In genomic region chr11:12048936-12049790, GRCh38 we compare ENCODE assay signal across 18 cellular contexts. TPM values are rescaled to one million over a fixed set of nuclear protein-coding genes. Genes with fewer than 3 reads are reported as not detected.
DNase-seq lines count a peak whose midpoint lies in the region; ATAC-seq and TF ChIP-seq lines count a peak whose summit lies in the region.
"Had no signal": no experiment of that assay in that cellular context is flagged by ENCODE, and none has a peak within 500 bp of the region (broad histone marks: within the 10 kb centered on the region; RNA-seq: fewer than 3 reads in every experiment).

No MANE protein-coding gene starts in this region.

- no peaks in the 10 kb centered on the region for H3K27me3 ChIP-seq in right lobe of liver
- H3K27me3 ChIP-seq in tibial artery: no peaks in the 10 kb centered on the region
- no peaks in the 10 kb centered on the region for H3K27me3 ChIP-seq in H7 (ENCODE audit: control insufficient read depth, insufficient read depth, low read length)
- H3K27me3 ChIP-seq: breast epithelium, upper lobe of left lung had no signal

- peaks cover 4% of the 10 kb centered on the region for H3K27me3 Mint-ChIP-seq in activated CD4-positive, alpha-beta T cell treated with anti-CD3 and anti-CD28 coated beads for 36 hours
- no peaks in the 10 kb centered on the region for H3K27me3 Mint-ChIP-seq in activated T-helper 2 cell treated with anti-CD3 and anti-CD28 coated beads, Interferon-gamma antibody, Interleukin-2, Interleukin-4, amounts not matched to agents 10 μg/mL and 5 μg/mL and 100 μg/mL, durations not matched to agents 14 hours and 24 hours and 36 hours (ENCODE audit: low read depth)
- no peaks in the 10 kb centered on the region for H3K27me3 Mint-ChIP-seq in WTC11 (ENCODE audit: low read depth)
- H3K27me3 Mint-ChIP-seq: CD4-positive, alpha-beta memory T cell had no signal

- H3K4me3 Mint-ChIP-seq in activated CD4-positive, alpha-beta T cell treated with anti-CD3 and anti-CD28 coated beads for 36 hours: no peak overlapping the region
- H3K4me3 Mint-ChIP-seq in activated T-helper 2 cell treated with anti-CD3 and anti-CD28 coated beads, Interferon-gamma antibody, Interleukin-2, Interleukin-4, amounts not matched to agents 10 μg/mL and 5 μg/mL and 100 μg/mL, durations not matched to agents 14 hours and 24 hours and 36 hours (ENCODE audit: low read depth): no peak overlapping the region
- H3K4me3 Mint-ChIP-seq in WTC11: no peak overlapping the region
- H3K4me3 Mint-ChIP-seq: activated T-cell treated with anti-CD3 and anti-CD28 coated beads, Interleukin-2, amount 50 U/mL, for 24 hours; CD4-positive, alpha-beta memory T cell had no signal

- intact Hi-C loops in activated CD4-positive, alpha-beta T cell treated with anti-CD3 and anti-CD28 coated beads for 36 hours (cut with DNase I, micrococcal nuclease): loop anchor here (5.0 kb wide), 2 partner anchors 103 to 843 kb away; no protein-coding TSS in a partner anchor
- intact Hi-C loops in activated T-helper 2 cell treated with anti-CD3 and anti-CD28 coated beads, Interferon-gamma antibody, Interleukin-2, Interleukin-4, amounts not matched to agents 10 μg/mL and 5 μg/mL and 100 μg/mL, durations not matched to agents 14 hours and 24 hours and 36 hours (cut with micrococcal nuclease): loop anchor here (5.0 kb wide), 1 partner anchor 63 kb away; the partner anchor contains the start of gene MICAL2
- intact Hi-C loops in right lobe of liver (cut with DNase I): loop anchor here (5.0 to 10.0 kb wide), 2 partner anchors 114 to 233 kb away; no protein-coding TSS in a partner anchor
- intact Hi-C loops in tibial artery (cut with DNase I; ENCODE audit: low total_unique reads): no loop called here

- H3K9me3 ChIP-seq in right lobe of liver (no peaks in the 10 kb centered on the region), tibial artery (no peaks in the 10 kb centered on the region)
- H3K9me3 ChIP-seq: breast epithelium, mucosa of descending colon, upper lobe of left lung had no signal

- H3K36me3 Mint-ChIP-seq in activated CD4-positive, alpha-beta T cell treated with anti-CD3 and anti-CD28 coated beads for 36 hours (ENCODE audit: low read depth): no peaks in the 10 kb centered on the region
- H3K36me3 Mint-ChIP-seq in activated T-helper 2 cell treated with anti-CD3 and anti-CD28 coated beads, Interferon-gamma antibody, Interleukin-2, Interleukin-4, amounts not matched to agents 10 μg/mL and 5 μg/mL and 100 μg/mL, durations not matched to agents 14 hours and 24 hours and 36 hours (ENCODE audit: low read depth): no peaks in the 10 kb centered on the region
- H3K36me3 Mint-ChIP-seq in WTC11: no peaks in the 10 kb centered on the region
- H3K36me3 Mint-ChIP-seq: activated naive CD4-positive, alpha-beta T cell treated with anti-CD3 and anti-CD28 coated beads, Interleukin-2, amount 50 U/mL, for 72 hours; CD4-positive, alpha-beta memory T cell had no signal

- H3K4me3 ChIP-seq in right lobe of liver (no peak overlapping the region), tibial artery (no peak overlapping the region), H7 (ENCODE audit: insufficient read depth, low read depth, low read length) (no peak overlapping the region)
- H3K4me3 ChIP-seq: breast epithelium, mucosa of descending colon, upper lobe of left lung had no signal

- H3K4me1 Mint-ChIP-seq in activated CD4-positive, alpha-beta T cell treated with anti-CD3 and anti-CD28 coated beads for 36 hours: peaks cover 9% of the 10 kb centered on the region
- H3K4me1 Mint-ChIP-seq in activated T-helper 2 cell treated with anti-CD3 and anti-CD28 coated beads, Interferon-gamma antibody, Interleukin-2, Interleukin-4, amounts not matched to agents 10 μg/mL and 5 μg/mL and 100 μg/mL, durations not matched to agents 14 hours and 24 hours and 36 hours (ENCODE audit: low read depth): peaks cover 22% of the 10 kb centered on the region
- peaks cover 8% of the 10 kb centered on the region; the same call in 1 of the 2 replicates for H3K4me1 Mint-ChIP-seq in WTC11

- DNase-seq in activated CD4-positive, alpha-beta T cell treated with anti-CD3 and anti-CD28 coated beads for 36 hours: no peak
- no peak for DNase-seq in activated CD4-positive, alpha-beta T cell treated with anti-CD3 and anti-CD28 coated beads for 4 hours
- no peak for DNase-seq in activated T-helper 2 cell treated with anti-CD3 and anti-CD28 coated beads, Interferon-gamma antibody, Interleukin-2, Interleukin-4, amounts not matched to agents 10 μg/mL and 5 μg/mL and 100 μg/mL, durations not matched to agents 14 hours and 24 hours and 36 hours (ENCODE audit: low spot score)
- DNase-seq in right lobe of liver (no peak), tibial artery (no peak), WTC11 (ENCODE audit: low spot score) (no peak), NCI-H1092 (lab: John Stamatoyannopoulos, UW) (no peak), H7 (no peak)
- DNase-seq: activated CD4-positive, alpha-beta T cell treated with anti-CD3 and anti-CD28 coated beads, Interleukin-2, amount 50 U/mL, for 1 hour; activated T-cell treated with anti-CD3 and anti-CD28 coated beads, Interleukin-2, amount 50 U/mL, for 24 hours; CD4-positive, alpha-beta memory T cell; mucosa of descending colon; NCI-H1105; NCI-H2171; small intestine; upper lobe of left lung had no signal

- no peak for ATAC-seq in activated CD4-positive, alpha-beta T cell treated with anti-CD3 and anti-CD28 coated beads for 36 hours
- ATAC-seq in right lobe of liver: peak in 1 of 4 donors; percentile 2
- no peak for ATAC-seq in WTC11
- ATAC-seq: activated naive CD4-positive, alpha-beta T cell treated with anti-CD3 and anti-CD28 coated beads, Interleukin-2, amount 50 U/mL, for 72 hours; mucosa of descending colon had no signal

- TF ChIP-seq POLR2A in right lobe of liver (IDR thresholded peaks at IDR 0.05): no peak

- H3K9me3 Mint-ChIP-seq in activated CD4-positive, alpha-beta T cell treated with anti-CD3 and anti-CD28 coated beads for 36 hours (ENCODE audit: low read depth): no peaks in the 10 kb centered on the region
- no peaks in the 10 kb centered on the region for H3K9me3 Mint-ChIP-seq in activated T-helper 2 cell treated with anti-CD3 and anti-CD28 coated beads, Interferon-gamma antibody, Interleukin-2, Interleukin-4, amounts not matched to agents 10 μg/mL and 5 μg/mL and 100 μg/mL, durations not matched to agents 14 hours and 24 hours and 36 hours
- peaks cover 4% of the 10 kb centered on the region for H3K9me3 Mint-ChIP-seq in WTC11
- H3K9me3 Mint-ChIP-seq: activated naive CD4-positive, alpha-beta T cell treated with anti-CD3 and anti-CD28 coated beads, Interleukin-2, amount 50 U/mL, for 72 hours; activated T-cell treated with anti-CD3 and anti-CD28 coated beads, Interleukin-2, amount 50 U/mL, for 24 hours; CD4-positive, alpha-beta memory T cell had no signal

- peak overlapping the region in 2 of 3 donors; percentile 63 to 90 for H3K27ac ChIP-seq in right lobe of liver
- peak overlapping the region; percentile 46 to 65 for H3K27ac ChIP-seq in tibial artery
- H3K27ac ChIP-seq: breast epithelium, upper lobe of left lung had no signal

- WGBS in right lobe of liver (ENCODE audit: insufficient coverage, low coverage, low lambda C conversion rate, missing lambda C conversion rate): 60% methylated on average over 11 of the region's 18 CpGs

- CTCF ChIA-PET in activated CD4-positive, alpha-beta T cell treated with anti-CD3 and anti-CD28 coated beads for 36 hours (lab: Charles Lee): interaction anchor here (1.6 to 5.9 kb wide), 2 partner anchors 224 to 231 kb away, joined by 6 to 168 read pairs; no protein-coding TSS in a partner anchor
- CTCF ChIA-PET in WTC11 (lab: Charles Lee): interaction anchor here (0.6 to 1.5 kb wide), 5 partner anchors 43 to 234 kb away, joined by 3 to 6 read pairs (median 3); no protein-coding TSS in a partner anchor

- H3K27ac Mint-ChIP-seq in activated CD4-positive, alpha-beta T cell treated with anti-CD3 and anti-CD28 coated beads for 36 hours: peak overlapping the region; percentile 62
- H3K27ac Mint-ChIP-seq in activated T-helper 2 cell treated with anti-CD3 and anti-CD28 coated beads, Interferon-gamma antibody, Interleukin-2, Interleukin-4, amounts not matched to agents 10 μg/mL and 5 μg/mL and 100 μg/mL, durations not matched to agents 14 hours and 24 hours and 36 hours: peak overlapping the region; percentile 30
- no peak overlapping the region for H3K27ac Mint-ChIP-seq in WTC11
- H3K27ac Mint-ChIP-seq: activated T-cell treated with anti-CD3 and anti-CD28 coated beads, Interleukin-2, amount 50 U/mL, for 24 hours had no signal

- H3K36me3 ChIP-seq in right lobe of liver (no peaks in the 10 kb centered on the region), tibial artery (no peaks in the 10 kb centered on the region), H7 (replicated peaks; ENCODE audit: control insufficient read depth, insufficient read depth, low read length) (no peaks in the 10 kb centered on the region)
- H3K36me3 ChIP-seq: breast epithelium, upper lobe of left lung had no signal

- TF ChIP-seq CTCF in right lobe of liver (IDR thresholded peaks at IDR 0.05) (no peak), tibial artery (IDR thresholded peaks at IDR 0.05) (no peak), WTC11 (IDR thresholded peaks at IDR 0.05) (no peak)

- POLR2A ChIA-PET in activated CD4-positive, alpha-beta T cell treated with anti-CD3 and anti-CD28 coated beads for 36 hours (lab: Charles Lee): no interaction called here
- POLR2A ChIA-PET in WTC11 (lab: Charles Lee): interaction anchor here (0.7 kb wide), 1 partner anchor 9 kb away, joined by 3 read pairs; no protein-coding TSS in a partner anchor

- H3K4me1 ChIP-seq in right lobe of liver (peaks cover 0 to 49% (median 20%) of the 10 kb centered on the region in 4 donors), tibial artery (peaks cover 3 to 48% (median 37%) of the 10 kb centered on the region in 4 donors)

TF ChIP-seq in WTC11, 78 proteins besides CTCF, POLR2A, EP300 and RAD21 (continues in another document):
- no peak for TF ChIP-seq ZNF671 (CRISPR knock-in tag; IDR thresholded peaks at IDR 0.05)
- TF ChIP-seq PRRX2 (CRISPR knock-in tag; IDR thresholded peaks at IDR 0.05): no peak
- TF ChIP-seq IRF1 (CRISPR knock-in tag; IDR thresholded peaks at IDR 0.05): no peak

RNA-seq across cellular contexts. Expression of gene DKK3, which starts 40.7 kb away (rescaled TPM):
- not detected for total RNA-seq in activated CD4-positive, alpha-beta T cell treated with anti-CD3 and anti-CD28 coated beads for 36 hours
- not detected in 2 replicates for total RNA-seq in activated T-helper 2 cell treated with anti-CD3 and anti-CD28 coated beads, Interferon-gamma antibody, Interleukin-2, Interleukin-4, amounts not matched to agents 10 μg/mL and 5 μg/mL and 100 μg/mL, durations not matched to agents 14 hours and 24 hours and 36 hours
- total RNA-seq in right lobe of liver (10 to 100 TPM in 2 of 6 experiments, 1 to 10 TPM in 4; 3.0 to 16.9 (median 5.5) TPM), WTC11 (2021) (17.6 to 21.3 TPM (median 20.6 TPM) in 3 replicates)
- total RNA-seq in H7 (2014; rRNA removed; shearing (Covaris generic)): 8.8 and 15.3 TPM in 2 replicates
- total RNA-seq: activated naive CD4-positive, alpha-beta T cell treated with anti-CD3 and anti-CD28 coated beads, Interleukin-2, amount 50 U/mL, for 72 hours had no signal
